Comparison of ENCODE assay signal across 21 cellular contexts in the genomic region with DNA sequence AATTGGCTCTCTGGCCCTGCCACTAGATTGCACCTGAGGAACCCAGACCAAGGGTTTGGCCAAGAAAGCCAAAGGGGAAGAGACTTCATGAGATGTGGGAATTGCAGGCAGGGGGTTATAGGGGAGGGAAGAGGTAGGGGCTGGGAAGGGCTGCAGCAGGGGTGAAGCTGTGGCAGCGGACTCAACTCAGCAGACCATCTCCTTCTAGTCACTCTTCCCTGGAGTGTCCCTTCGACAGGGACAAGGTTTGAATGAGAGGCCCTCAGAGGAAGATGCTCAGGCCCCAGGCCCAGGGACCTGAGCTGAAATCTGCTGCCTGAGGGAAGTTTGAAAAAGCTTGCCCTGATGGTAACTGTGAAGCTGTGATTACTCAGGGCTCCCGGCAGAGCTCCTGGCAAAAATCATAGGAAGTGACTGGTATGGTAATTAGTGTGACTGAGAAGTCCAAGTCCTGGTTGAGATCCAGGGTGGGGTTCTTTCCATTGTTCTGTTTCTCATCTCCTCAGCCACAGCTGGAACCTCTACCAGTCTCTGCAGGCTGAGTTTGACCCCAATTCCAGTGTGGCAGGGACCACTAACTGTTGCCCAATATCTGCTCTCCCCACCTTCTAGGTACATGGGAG.
DNase-seq lines count a peak whose midpoint lies in the region; ATAC-seq and TF ChIP-seq lines count a peak whose summit lies in the region.
"Had no signal": no experiment of that assay in that cellular context is flagged by ENCODE, and none has a peak within 500 bp of the region (broad histone marks: within the 10 kb centered on the region; RNA-seq: fewer than 3 reads in every experiment).

No MANE protein-coding gene starts in this region.

- no peak overlapping the region for H2BK5ac ChIP-seq in IMR-90 (ENCODE audit: low read depth, low read length, poor library complexity, severe bottlenecking)

- TF ChIP-seq POLR2A in IMR-90 (IDR thresholded peaks at IDR 0.05; ENCODE audit: low read depth, low read length), result no peak

- no peak overlapping the region for H2AK9ac ChIP-seq in IMR-90 (replicated peaks; ENCODE audit: low read depth, low read length, poor library complexity)

- no peak overlapping the region for H3K18ac ChIP-seq in IMR-90 (ENCODE audit: low read depth, low read length)

- no TSS peak for BruUV-seq in IMR-90 (replicated peaks; lab: Mats Ljungman, UMichigan)

- peaks cover 18% of the 10 kb centered on the region for H3K27me3 ChIP-seq in IMR-90 (ENCODE audit: control insufficient read depth, insufficient read depth, low read length)
- H3K27me3 ChIP-seq: adrenal gland, ovary, SJSA1 had no signal

- intact Hi-C loops in IMR-90 (cut with micrococcal nuclease), result no loop called here

- no peak overlapping the region for H3K4ac ChIP-seq in IMR-90 (ENCODE audit: low read depth, low read length)

- ATAC-seq in IMR-90 (ENCODE audit: low read depth), result no peak
- ATAC-seq: HCT116, lower lobe of right lung, sciatic nerve had no signal

- H4K5ac ChIP-seq in IMR-90 (ENCODE audit: low read depth, low read length), result no peak overlapping the region

- WGBS in IMR-90 (ENCODE audit: extremely low coverage in 2 of 2, insufficient read length in 1 of 2), 2 experiments, result no CpG with 5 or more reads among the region's 3 CpGs

- POLR2A ChIA-PET in IMR-90 (lab: Charles Lee; ENCODE audit: unreplicated experiment), result no interaction called here

- no peaks in the 10 kb centered on the region for H3K79me1 ChIP-seq in IMR-90 (ENCODE audit: low read depth in 1 of 2, low read length in 2 of 2)

- in situ Hi-C loops in IMR-90 (cut with MboI; ENCODE audit: low sequenced_read_pairs), result no loop called here
- in situ Hi-C loops in KBM-7 (cut with MboI; ENCODE audit: low pct_unique_long_range_greater_than_20kb, low sequenced_read_pairs), result no loop called here

- no peak overlapping the region for H2BK120ac ChIP-seq in IMR-90 (ENCODE audit: low read depth, low read length)

- no peak for TF ChIP-seq RAD21 in IMR-90 (IDR thresholded peaks at IDR 0.05; ENCODE audit: low read length)

- no peak overlapping the region for H3K4me2 ChIP-seq in IMR-90 (ENCODE audit: low read depth, low read length)
- H3K4me2 ChIP-seq: KMS-11 had no signal

- CTCF ChIA-PET in IMR-90 (lab: Yijun Ruan, JAX), result no interaction called here

- H3K4me1 ChIP-seq in IMR-90 (ENCODE audit: control insufficient read depth, insufficient read depth, low read length), result peaks cover 5% of the 10 kb centered on the region
- H3K4me1 ChIP-seq: adrenal gland had no signal

- no peak overlapping the region for H2BK15ac ChIP-seq in IMR-90 (ENCODE audit: low read depth, low read length)

- H3K56ac ChIP-seq in IMR-90 (ENCODE audit: extremely low read depth, insufficient read depth, low read length), result no peak overlapping the region

- no peaks in the 10 kb centered on the region for H3K9me3 ChIP-seq in IMR-90 (ENCODE audit: control insufficient read depth, insufficient read depth, low read length)
- H3K9me3 ChIP-seq: adrenal gland, lower lobe of right lung, ovary, SJSA1 had no signal

- H2AFZ ChIP-seq in IMR-90 (replicated peaks; ENCODE audit: low read length, poor library complexity), result no peak overlapping the region

- DNase-seq in AG10803 (ENCODE audit: low read depth) (peak; percentile 77), IMR-90 (peak; percentile 18), choroid plexus epithelial cell (ENCODE audit: low read depth) (peak; percentile 10), iris pigment epithelial cell (ENCODE audit: low read depth) (peak; percentile 11), pons (ENCODE audit: low spot score) (no peak), hepatic stellate cell (ENCODE audit: low spot score) (no peak), KBM-7 (no peak), HPDE6-E6E7 (ENCODE audit: extremely low spot score) (no peak)
- DNase-seq: activated CD4-positive, alpha-beta T cell treated with anti-CD3 and anti-CD28 coated beads for 1 hour; adrenal gland; COR-L47; glutamatergic neuron; lower lobe of right lung; NCI-H526 treated with DMSO at 0.1 percent for 48 hours; OCI-M1; ovary; stimulated activated naive CD4-positive, alpha-beta T cell treated with Interleukin-2 at 50 U/mL for 16 hours had no signal

- H3K23ac ChIP-seq in IMR-90 (ENCODE audit: low read depth, low read length), result no peak overlapping the region

- H3K9me1 ChIP-seq in IMR-90 (ENCODE audit: insufficient read depth, low read length), result peaks cover 5% of the 10 kb centered on the region

- H3K4me3 ChIP-seq in AG10803 (ENCODE audit: low read length) (no peak overlapping the region), IMR-90 (ENCODE audit: insufficient read depth, low read depth, low read length) (no peak overlapping the region), choroid plexus epithelial cell (ENCODE audit: low read depth, low read length) (no peak overlapping the region)
- H3K4me3 ChIP-seq: adrenal gland, lower lobe of right lung, ovary, SJSA1 had no signal

- H3K36me3 ChIP-seq in IMR-90 (ENCODE audit: control insufficient read depth, insufficient read depth, low read length), result no peaks in the 10 kb centered on the region
- H3K36me3 ChIP-seq: adrenal gland, lower lobe of right lung, ovary, SJSA1 had no signal

- no peak overlapping the region for H2AK5ac ChIP-seq in IMR-90 (ENCODE audit: low read depth, low read length)

- TF ChIP-seq CTCF in AG10803 (conservative IDR thresholded peaks at IDR 0.05; ENCODE audit: low read length) (0 out of 2 replicates have a peak, but pooled peaks have one; percentile 5), IMR-90 (conservative IDR thresholded peaks at IDR 0.05; ENCODE audit: low read depth, low read length) (no peak), choroid plexus epithelial cell (conservative IDR thresholded peaks at IDR 0.05; ENCODE audit: low read depth, low read length) (no peak)

- H4K20me1 ChIP-seq in IMR-90 (ENCODE audit: insufficient read depth, low read length), result no peaks in the 10 kb centered on the region

- no peak overlapping the region for H3K27ac ChIP-seq in IMR-90 (ENCODE audit: insufficient read depth, low read length)
- H3K27ac ChIP-seq: adrenal gland, KMS-11, lower lobe of right lung, ovary, SJSA1 had no signal

- no peak overlapping the region for H3K9ac ChIP-seq in IMR-90 (ENCODE audit: low read depth, low read length)
- H3K9ac ChIP-seq: KMS-11 had no signal

- dilution Hi-C loops in IMR-90 (cut with HindIII; ENCODE audit: low sequenced_read_pairs, unreplicated experiment), result no loop called here

- H3K14ac ChIP-seq in IMR-90 (replicated peaks; ENCODE audit: low read depth, low read length), result no peak overlapping the region

- H2BK20ac ChIP-seq in IMR-90 (ENCODE audit: low read depth, low read length), result no peak overlapping the region

- H4K8ac ChIP-seq in IMR-90 (ENCODE audit: low read depth in 2 of 2, low read length in 2 of 2), result no peak overlapping the region

- H4K91ac ChIP-seq in IMR-90 (ENCODE audit: insufficient read depth, low read depth, low read length), result no peak overlapping the region

TF ChIP-seq in IMR-90, 13 proteins besides CTCF, POLR2A, EP300 and RAD21:
- TF ChIP-seq CEBPB (IDR thresholded peaks at IDR 0.05; ENCODE audit: low read depth, low read length) (no peak), RFX5 (IDR thresholded peaks at IDR 0.05; ENCODE audit: low read depth, low read length) (no peak)

Comparison
In these comparisons a context has a peak if more than half of its experiments do, and no peak if none do; other contexts are left out.
1. DNase-seq: peak in AG10803 (single experiment), IMR-90 (single experiment), choroid plexus epithelial cell (single experiment) and iris pigment epithelial cell (single experiment); none in pons (single experiment), hepatic stellate cell (single experiment), KBM-7 (single experiment) and HPDE6-E6E7 (single experiment).